In genomic region chr21:44917446-44918106, GRCh38 we compare ENCODE assay signal across 13 cellular contexts. TPM values are rescaled to one million over a fixed set of nuclear protein-coding genes. Genes with fewer than 3 reads are reported as not detected.
DNase-seq lines count a peak whose midpoint lies in the region; ATAC-seq and TF ChIP-seq lines count a peak whose summit lies in the region.
"Had no signal": no experiment of that assay in that cellular context is flagged by ENCODE, and none has a peak within 500 bp of the region (broad histone marks: within the 10 kb centered on the region; RNA-seq: fewer than 3 reads in every experiment).

No MANE protein-coding gene starts in this region.

- H3K9me3 ChIP-seq in endodermal cell (ENCODE audit: control insufficient read depth, low read length): no peaks in the 10 kb centered on the region

- CTCF ChIA-PET in activated B cell treated with CpG ODN at 0.5 μM for 24 hours (lab: Charles Lee): interaction anchor here (1.1 to 1.5 kb wide), 3 partner anchors 10 to 23 kb away, joined by 4 to 5 read pairs (median 4); no protein-coding TSS in a partner anchor
- CTCF ChIA-PET in GM10248 (lab: Yijun Ruan, JAX): interaction anchor here (1.2 to 1.5 kb wide), 2 partner anchors 14 to 124 kb away, joined by 3 to 8 read pairs; no protein-coding TSS in a partner anchor

- DNase-seq in left cardiac atrium: peak; percentile 8
- no peak for DNase-seq in cardiac septum (ENCODE audit: low spot score)
- DNase-seq in activated B cell treated with CpG ODN at 0.5 μM for 24 hours: no peak
- peak; percentile 34 for DNase-seq in endodermal cell
- DNase-seq in stimulated activated naive CD8-positive, alpha-beta T cell treated with anti-CD3 and anti-CD28 coated beads, Interleukin-15, amount 100 ng/mL, for 72 hours: no peak
- no peak for DNase-seq in GM10248 (ENCODE audit: extremely low spot score)
- DNase-seq: AML-193; NCI-H446 treated with DMSO at 0.1 percent for 48 hours; stimulated activated CD4-positive, alpha-beta T cell treated with anti-CD3 and anti-CD28 coated beads, Interleukin-1b, Interleukin-23, amount 100 ng/mL, for 48 hours; stimulated activated CD8-positive, alpha-beta memory T cell treated with anti-CD3 and anti-CD28 coated beads, Interleukin-4, amount 100 ng/mL, for 48 hours had no signal

- H3K4me1 Mint-ChIP-seq in activated B cell treated with CpG ODN at 0.5 μM for 24 hours (peaks cover 86% of the 10 kb centered on the region), endodermal cell (no peaks in the 10 kb centered on the region)
- H3K4me1 Mint-ChIP-seq in stimulated activated naive CD8-positive, alpha-beta T cell treated with anti-CD3 and anti-CD28 coated beads, Interleukin-15, amount 100 ng/mL, for 72 hours: peaks cover 84% of the 10 kb centered on the region

- H3K27ac Mint-ChIP-seq in activated B cell treated with CpG ODN at 0.5 μM for 24 hours (peak overlapping the region; percentile 61), endodermal cell (no peak overlapping the region)
- H3K27ac Mint-ChIP-seq in stimulated activated naive CD8-positive, alpha-beta T cell treated with anti-CD3 and anti-CD28 coated beads, Interleukin-15, amount 100 ng/mL, for 72 hours: peak overlapping the region in 1 of 2 donors; percentile 57
- H3K27ac Mint-ChIP-seq: progenitor cell of endocrine pancreas had no signal

- no peak for TF ChIP-seq CTCF in activated B cell treated with CpG ODN at 0.5 μM for 24 hours (IDR thresholded peaks at IDR 0.05)
- TF ChIP-seq CTCF in endodermal cell (conservative IDR thresholded peaks at IDR 0.05): no peak
- no peak for TF ChIP-seq CTCF in GM10248 (IDR thresholded peaks at IDR 0.05; ENCODE audit: control extremely low read depth, extremely low read depth, low read depth, missing control alignments)

- H3K4me3 Mint-ChIP-seq in activated B cell treated with CpG ODN at 0.5 μM for 24 hours (peak overlapping the region; percentile 55), endodermal cell (no peak overlapping the region)
- peak overlapping the region; percentile 58 to 99 for H3K4me3 Mint-ChIP-seq in stimulated activated naive CD8-positive, alpha-beta T cell treated with anti-CD3 and anti-CD28 coated beads, Interleukin-15, amount 100 ng/mL, for 72 hours

- no peaks in the 10 kb centered on the region for H3K9me3 Mint-ChIP-seq in activated B cell treated with CpG ODN at 0.5 μM for 24 hours
- no peaks in the 10 kb centered on the region for H3K9me3 Mint-ChIP-seq in endodermal cell
- H3K9me3 Mint-ChIP-seq in stimulated activated naive CD8-positive, alpha-beta T cell treated with anti-CD3 and anti-CD28 coated beads, Interleukin-15, amount 100 ng/mL, for 72 hours: no peaks in the 10 kb centered on the region

- no peak overlapping the region for H3K27ac ChIP-seq in endodermal cell (ENCODE audit: low read depth, low read length)

- intact Hi-C loops in left cardiac atrium (cut with DNase I) (no loop called here), cardiac septum (cut with DNase I) (no loop called here), activated B cell treated with CpG ODN at 0.5 μM for 24 hours (cut with micrococcal nuclease) (no loop called here)

- no peak overlapping the region for H3K9ac ChIP-seq in endodermal cell (ENCODE audit: extremely low read depth, low read length, poor library complexity, severe bottlenecking)

- no peaks in the 10 kb centered on the region for H3K36me3 ChIP-seq in endodermal cell (ENCODE audit: control insufficient read depth, insufficient read depth, low read length)

- no peak for ATAC-seq in left cardiac atrium
- ATAC-seq in activated B cell treated with CpG ODN at 0.5 μM for 24 hours (ENCODE audit: low read depth): no peak
- ATAC-seq in stimulated activated naive CD8-positive, alpha-beta T cell treated with anti-CD3 and anti-CD28 coated beads, Interleukin-15, amount 100 ng/mL, for 72 hours: no peak
- ATAC-seq in GM18511 (IDR thresholded peaks at IDR 0.05; ENCODE audit: unreplicated experiment): no peak
- no peak for ATAC-seq in GM18861 (IDR thresholded peaks at IDR 0.05; ENCODE audit: unreplicated experiment)

- H3K27me3 Mint-ChIP-seq in activated B cell treated with CpG ODN at 0.5 μM for 24 hours (no peaks in the 10 kb centered on the region), endodermal cell (ENCODE audit: insufficient read depth) (peaks cover 37% of the 10 kb centered on the region)
- no peaks in the 10 kb centered on the region for H3K27me3 Mint-ChIP-seq in stimulated activated naive CD8-positive, alpha-beta T cell treated with anti-CD3 and anti-CD28 coated beads, Interleukin-15, amount 100 ng/mL, for 72 hours

- WGBS in endodermal cell (ENCODE audit: insufficient coverage in 1 of 2, insufficient read length in 1 of 2), 2 experiments: 87 to 90% methylated on average over 11 to 15 of the region's 15 CpGs

- H3K36me3 Mint-ChIP-seq in activated B cell treated with CpG ODN at 0.5 μM for 24 hours (ENCODE audit: low read depth) (peaks cover 19% of the 10 kb centered on the region), endodermal cell (ENCODE audit: low read depth) (no peaks in the 10 kb centered on the region)

- POLR2A ChIA-PET in activated B cell treated with CpG ODN at 0.5 μM for 24 hours (lab: Charles Lee) (interaction anchor here (0.5 to 2.2 kb wide), 5 partner anchors 10 to 615 kb away, joined by 4 to 40 read pairs (median 7); no protein-coding TSS in a partner anchor), GM10248 (lab: Yijun Ruan, JAX) (no interaction called here)

- peaks cover 24% of the 10 kb centered on the region for H3K27me3 ChIP-seq in endodermal cell (ENCODE audit: control insufficient read depth, insufficient read depth, low read length, poor library complexity, severe bottlenecking)

- H3K4me3 ChIP-seq in endodermal cell (ENCODE audit: low read length): no peak overlapping the region

- no peaks in the 10 kb centered on the region for H3K4me1 ChIP-seq in endodermal cell (ENCODE audit: control insufficient read depth, insufficient read depth, low read length)

RNA-seq across cellular contexts. Expression of gene ITGB2, which starts 3.1 kb away (rescaled TPM):
- 10 to 100 TPM; 31.5 to 70.7 TPM for total RNA-seq in left cardiac atrium
- total RNA-seq in cardiac septum: 11.5 TPM
- total RNA-seq in activated B cell treated with CpG ODN at 0.5 μM for 24 hours: 124 and 131 TPM in 2 replicates
- total RNA-seq in endodermal cell: 1 to 10 TPM; 1.6 to 2.3 TPM
- 0.36 TPM for polyA plus RNA-seq in endodermal cell (2013, experiment 1 of 2)
- polyA plus RNA-seq in endodermal cell (2013, experiment 2 of 2): 0.54 TPM

RNA-seq across cellular contexts. Expression of gene SLX9, which starts 22.3 kb away (rescaled TPM):
- total RNA-seq in left cardiac atrium: 10 to 100 TPM; 26.1 to 28.6 TPM
- total RNA-seq in cardiac septum: 35.8 TPM
- 26.0 and 34.7 TPM in 2 replicates for total RNA-seq in activated B cell treated with CpG ODN at 0.5 μM for 24 hours
- 10 to 100 TPM; 38.0 to 48.9 TPM for total RNA-seq in endodermal cell
- 27.9 TPM for polyA plus RNA-seq in endodermal cell (2013, experiment 1 of 2)
- polyA plus RNA-seq in endodermal cell (2013, experiment 2 of 2): 24.0 TPM

RNA-seq across cellular contexts. Expression of gene PTTG1IP, which starts 44.1 kb away (rescaled TPM):
- total RNA-seq in left cardiac atrium (100 to 1,000 TPM; 181 to 195 TPM), cardiac septum (194 TPM), activated B cell treated with CpG ODN at 0.5 μM for 24 hours (35.3 and 36.6 TPM in 2 replicates), endodermal cell (100 to 1,000 TPM; 155 to 168 TPM)
- polyA plus RNA-seq in endodermal cell (2013, experiment 1 of 2): 225 TPM
- polyA plus RNA-seq in endodermal cell (2013, experiment 2 of 2): 224 TPM

Comparison
In these comparisons a context has a peak if more than half of its experiments do, and no peak if none do; other contexts are left out.
1. DNase-seq: peak in left cardiac atrium (single experiment) and endodermal cell (single experiment); none in cardiac septum (single experiment), activated B cell treated with CpG ODN at 0.5 μM for 24 hours (single experiment), stimulated activated naive CD8-positive, alpha-beta T cell treated with anti-CD3 and anti-CD28 coated beads, Interleukin-15, amount 100 ng/mL, for 72 hours (0 of 2) and GM10248 (single experiment).